18 cellular contexts compared by ENCODE assay signal in the genomic region with DNA sequence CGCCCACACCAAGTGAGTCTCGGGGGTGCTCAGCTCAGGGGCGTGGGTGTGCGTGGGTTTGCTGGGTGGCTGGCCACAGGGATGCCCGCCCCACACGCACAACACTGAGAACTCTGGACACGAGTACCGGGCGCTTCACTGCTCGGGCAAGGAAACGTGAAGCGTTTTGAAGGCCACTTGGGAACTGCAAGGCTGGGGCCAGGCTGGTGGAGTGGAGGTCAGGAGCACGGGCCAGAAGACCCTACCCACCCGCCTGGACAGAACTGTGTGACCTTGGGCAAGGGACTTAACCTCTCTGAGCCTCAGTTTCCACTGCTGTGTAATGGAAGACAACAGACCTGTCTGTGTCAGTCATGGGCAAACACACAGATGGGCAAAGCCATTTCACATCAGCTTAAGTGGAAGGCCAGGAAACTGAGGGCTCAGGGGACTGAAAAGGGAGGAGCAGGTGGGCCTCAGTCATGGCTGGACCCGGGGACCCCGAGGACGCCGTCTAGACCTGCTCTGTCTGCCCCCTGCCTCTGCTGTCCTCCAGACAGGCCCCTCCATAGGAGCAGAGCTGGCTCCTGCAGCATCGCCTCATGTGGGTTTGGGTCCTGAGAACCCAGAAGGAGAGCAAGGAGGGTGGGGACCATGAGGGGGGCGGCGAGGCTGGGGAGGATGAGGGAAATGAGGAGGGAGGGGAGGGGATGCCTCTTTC. TPM values are rescaled to one million over a fixed set of nuclear protein-coding genes. Genes with fewer than 3 reads are reported as not detected.
DNase-seq lines count a peak whose midpoint lies in the region; ATAC-seq and TF ChIP-seq lines count a peak whose summit lies in the region.
"Had no signal": no experiment of that assay in that cellular context is flagged by ENCODE, and none has a peak within 500 bp of the region (broad histone marks: within the 10 kb centered on the region; RNA-seq: fewer than 3 reads in every experiment).

No MANE protein-coding gene starts in this region.

- H2BK12ac ChIP-seq in neuronal stem cell (ENCODE audit: low read length), result peak overlapping the region; percentile 7

- peak overlapping the region; percentile 88 for H2AK5ac ChIP-seq in neuronal stem cell (ENCODE audit: low read depth, low read length)

- peak overlapping the region; percentile 21 for H3K23ac ChIP-seq in neuronal stem cell (ENCODE audit: low read depth, low read length, poor library complexity)

- no peak overlapping the region for H2AFZ ChIP-seq in neuronal stem cell (ENCODE audit: low read length)

- H3K36me3 ChIP-seq in HEK293 (ENCODE audit: control insufficient read depth in 2 of 2, insufficient read depth in 1 of 2, low read length in 2 of 2) (no peaks in the 10 kb centered on the region), neuronal stem cell (replicated peaks in 1 of 2; ENCODE audit: control insufficient read depth in 2 of 2, insufficient read depth in 2 of 2, low read length in 2 of 2) (no peaks in the 10 kb centered on the region)
- H3K36me3 ChIP-seq: HAP-1 had no signal

- no peak overlapping the region for H3K9ac ChIP-seq in neuronal stem cell (ENCODE audit: low read depth, low read length, poor library complexity)

- CTCF ChIA-PET in HEK293 (lab: Yijun Ruan, JAX), result no interaction called here

- H4K8ac ChIP-seq in neuronal stem cell (ENCODE audit: low read depth, low read length), result no peak overlapping the region

- H3K18ac ChIP-seq in neuronal stem cell (ENCODE audit: low read length), result peak overlapping the region; percentile 88

- H3K4me1 ChIP-seq in right cardiac atrium (ENCODE audit: control insufficient read depth, insufficient read depth, low read length), result peaks cover 4% of the 10 kb centered on the region
- H3K4me1 ChIP-seq in HEK293 (ENCODE audit: control insufficient read depth, insufficient read depth, low read length), result no peaks in the 10 kb centered on the region
- peaks cover 9 to 29% of the 10 kb centered on the region in 2 donors for H3K4me1 ChIP-seq in neuronal stem cell (ENCODE audit: control insufficient read depth in 2 of 2, insufficient read depth in 1 of 2, low read depth in 1 of 2, low read length in 2 of 2)
- H3K4me1 ChIP-seq: HAP-1 had no signal

- no peak for ATAC-seq in right cardiac atrium
- ATAC-seq in stimulated activated naive B cell treated with anti-CD40 and anti-IgM and Interleukin-4, amounts not matched to agents 10 μg/mL and 1 μg/mL and 100 μg/mL, for 72 hours (replicated peaks), result no peak
- ATAC-seq: CD8-positive, alpha-beta T cell had no signal

- no peak overlapping the region for H3K14ac ChIP-seq in neuronal stem cell (ENCODE audit: low read length)

- 87% methylated on average over 21 of the region's 21 CpGs for WGBS in right cardiac atrium
- no CpG with 5 or more reads among the region's 21 CpGs for WGBS in neuronal stem cell (ENCODE audit: extremely low coverage in 2 of 2, insufficient read length in 2 of 2, insufficient replicate concordance in 1 of 2), 2 donors

- no peaks in the 10 kb centered on the region for H3K27me3 ChIP-seq in right cardiac atrium (ENCODE audit: control insufficient read depth, insufficient read depth)
- H3K27me3 ChIP-seq in neuronal stem cell (ENCODE audit: control insufficient read depth in 3 of 3, insufficient read depth in 3 of 3, low read depth in 1 of 3, low read length in 3 of 3), result peaks cover 0 to 57% (median 0%) of the 10 kb centered on the region in 3 experiments

- TF ChIP-seq CTCF in HEK293 (tag by site-specific recombination; IDR thresholded peaks at IDR 0.05) (no peak), GM13976 (IDR thresholded peaks at IDR 0.05; ENCODE audit: borderline replicate concordance, control extremely low read depth, extremely low read depth, insufficient read depth, missing control alignments) (no peak)

- peaks cover 4 to 28% of the 10 kb centered on the region in 2 donors for H3K27me3 Mint-ChIP-seq in stimulated activated naive B cell treated with anti-CD40 and anti-IgM and Interleukin-4, amounts not matched to agents 10 μg/mL and 1 μg/mL and 100 μg/mL, for 72 hours

- H3K27ac ChIP-seq in right cardiac atrium (ENCODE audit: low read length), result peak overlapping the region; percentile 8
- no peak overlapping the region for H3K27ac ChIP-seq in HEK293 (ENCODE audit: extremely low read depth, low read depth, low read length)
- H3K27ac ChIP-seq in neuronal stem cell (replicated peaks; ENCODE audit: low read length), result no peak overlapping the region

- intact Hi-C loops in right cardiac atrium (cut with DNase I) (no loop called here), cardiac septum (cut with DNase I) (no loop called here)

- peak overlapping the region; percentile 41 for H3K4ac ChIP-seq in neuronal stem cell (ENCODE audit: low read length)

- no peaks in the 10 kb centered on the region for H3K9me3 Mint-ChIP-seq in stimulated activated naive B cell treated with anti-CD40 and anti-IgM and Interleukin-4, amounts not matched to agents 10 μg/mL and 1 μg/mL and 100 μg/mL, for 72 hours
- H3K9me3 Mint-ChIP-seq: CD8-positive, alpha-beta T cell had no signal

- no peak overlapping the region for H3K4me2 ChIP-seq in neuronal stem cell (ENCODE audit: insufficient read depth, low read length, poor library complexity, severe bottlenecking)

- peaks cover 15 to 22% of the 10 kb centered on the region in 2 donors for H3K4me1 Mint-ChIP-seq in stimulated activated naive B cell treated with anti-CD40 and anti-IgM and Interleukin-4, amounts not matched to agents 10 μg/mL and 1 μg/mL and 100 μg/mL, for 72 hours

- H4K91ac ChIP-seq in neuronal stem cell (ENCODE audit: low read depth, low read length, poor library complexity), result no peak overlapping the region

- H3K27ac Mint-ChIP-seq in stimulated activated naive B cell treated with anti-CD40 and anti-IgM and Interleukin-4, amounts not matched to agents 10 μg/mL and 1 μg/mL and 100 μg/mL, for 72 hours, result peak overlapping the region; percentile 14
- H3K27ac Mint-ChIP-seq: B cell; CD14-positive monocyte; CD8-positive, alpha-beta T cell; HFFc6 had no signal

- no peak overlapping the region for H3K4me3 Mint-ChIP-seq in stimulated activated naive B cell treated with anti-CD40 and anti-IgM and Interleukin-4, amounts not matched to agents 10 μg/mL and 1 μg/mL and 100 μg/mL, for 72 hours
- H3K4me3 Mint-ChIP-seq: B cell; CD8-positive, alpha-beta T cell; HFFc6 had no signal

- no peaks in the 10 kb centered on the region for H3K79me1 ChIP-seq in neuronal stem cell (ENCODE audit: low read depth, low read length)

- POLR2A ChIA-PET in HEK293 (lab: Yijun Ruan, JAX), result no interaction called here

- no peak overlapping the region for H2BK15ac ChIP-seq in neuronal stem cell (ENCODE audit: low read length)

- H3K36me3 Mint-ChIP-seq in stimulated activated naive B cell treated with anti-CD40 and anti-IgM and Interleukin-4, amounts not matched to agents 10 μg/mL and 1 μg/mL and 100 μg/mL, for 72 hours, result no peaks in the 10 kb centered on the region
- H3K36me3 Mint-ChIP-seq: CD8-positive, alpha-beta T cell had no signal

- peak in 1 of 3 donors; percentile 43 for DNase-seq in right cardiac atrium
- no peak for DNase-seq in cardiac septum (ENCODE audit: low spot score)
- DNase-seq in neuronal stem cell (ENCODE audit: low spot score), result no peak
- no peak for DNase-seq in stimulated activated naive B cell treated with anti-CD40 and anti-IgM and Interleukin-4, amounts not matched to agents 10 μg/mL and 1 μg/mL and 100 μg/mL, for 72 hours
- no peak for DNase-seq in GM13976 (ENCODE audit: low spot score)
- DNase-seq in hippocampal formation (lab: John Stamatoyannopoulos, UW), result no peak
- DNase-seq: ACHN; CD8-positive, alpha-beta T cell; COR-L47; DMS153; DMS79 treated with DMSO at 0.1 percent for 48 hours; EL; HFFc6 had no signal

- H3K9me3 ChIP-seq in right cardiac atrium (ENCODE audit: control insufficient read depth, low read length) (no peaks in the 10 kb centered on the region), HEK293 (ENCODE audit: control insufficient read depth, insufficient read depth, low read depth, low read length) (no peaks in the 10 kb centered on the region), neuronal stem cell (replicated peaks in 1 of 2; ENCODE audit: control insufficient read depth in 2 of 2, insufficient read depth in 1 of 2, low read depth in 1 of 2, low read length in 2 of 2) (peaks cover 0 to 4% of the 10 kb centered on the region in 2 donors)
- H3K9me3 ChIP-seq: HAP-1 had no signal

- H2BK5ac ChIP-seq in neuronal stem cell (ENCODE audit: low read length), result peak overlapping the region; percentile 9

- H3K4me3 ChIP-seq in right cardiac atrium (ENCODE audit: low read length) (no peak overlapping the region), HEK293 (ENCODE audit: low read depth, low read length) (no peak overlapping the region), neuronal stem cell (ENCODE audit: low read length in 2 of 2) (no peak overlapping the region)
- H3K4me3 ChIP-seq: HAP-1 had no signal

- H2BK120ac ChIP-seq in neuronal stem cell (ENCODE audit: low read depth, low read length), result no peak overlapping the region

- in situ Hi-C loops in GM13976 (cut with MboI; ENCODE audit: low sequenced_read_pairs, unreplicated experiment), result no loop called here

TF ChIP-seq in HEK293, 187 proteins besides CTCF, POLR2A, EP300 and RAD21 (continues in another document):
- TF ChIP-seq ZNF114 (tag by site-specific recombination; IDR thresholded peaks at IDR 0.05), result no peak
- peak; percentile 45; the same call in 1 of the 2 replicates for TF ChIP-seq EGR2 (tag by site-specific recombination; IDR thresholded peaks at IDR 0.05; ENCODE audit: low read depth)
- TF ChIP-seq, protein P1, sequence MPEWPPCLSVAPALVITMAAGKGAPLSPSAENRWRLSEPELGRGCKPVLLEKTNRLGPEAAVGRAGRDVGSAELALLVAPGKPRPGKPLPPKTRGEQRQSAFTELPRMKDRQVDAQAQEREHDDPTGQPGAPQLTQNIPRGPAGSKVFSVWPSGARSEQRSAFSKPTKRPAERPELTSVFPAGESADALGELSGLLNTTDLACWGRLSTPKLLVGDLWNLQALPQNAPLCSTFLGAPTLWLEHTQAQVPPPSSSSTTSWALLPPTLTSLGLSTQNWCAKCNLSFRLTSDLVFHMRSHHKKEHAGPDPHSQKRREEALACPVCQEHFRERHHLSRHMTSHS (tag by site-specific recombination; IDR thresholded peaks at IDR 0.05), result no peak

RNA-seq across cellular contexts. Expression of a gene that starts 52.5 kb away (rescaled TPM):
- 100 to 1,000 TPM; 188 to 386 (median 239) TPM for total RNA-seq in right cardiac atrium
- 50.0 TPM for polyA plus RNA-seq in right cardiac atrium
- 54.6 TPM for total RNA-seq in cardiac septum
- 0.28 TPM for polyA plus RNA-seq in neuronal stem cell (2013, experiment 1 of 2)
- polyA plus RNA-seq in neuronal stem cell (2013, experiment 2 of 2), result 0.32 TPM
- total RNA-seq: CD8-positive, alpha-beta T cell; HFFc6; HT1080 had no signal
